ENCODE assay signal across 1 cellular context in the genomic region with DNA sequence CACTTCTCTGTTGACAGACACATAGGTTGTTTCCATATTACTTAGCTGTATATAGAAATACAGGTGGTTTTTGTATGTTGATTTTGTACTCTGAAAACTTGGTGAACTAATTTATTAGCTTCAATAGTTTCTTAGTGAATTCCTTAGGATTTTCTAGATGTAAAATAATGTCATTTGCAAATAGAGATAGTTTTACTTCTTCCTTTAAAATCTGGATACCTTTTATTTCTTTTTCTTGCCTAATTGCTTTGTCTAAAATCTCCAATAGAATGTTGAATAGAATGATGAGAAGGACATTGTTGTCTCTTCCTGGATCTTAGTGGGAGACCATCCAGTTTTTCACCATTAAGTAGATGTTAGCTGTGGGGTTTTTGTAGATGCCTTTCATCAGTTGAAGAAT.
TF ChIP-seq lines count a peak whose summit lies in the region.

No MANE protein-coding gene starts in this region.

TF ChIP-seq in GM23338, 12 proteins besides CTCF, POLR2A, EP300 and RAD21 (continued from another document):
- TF ChIP-seq, protein P1, sequence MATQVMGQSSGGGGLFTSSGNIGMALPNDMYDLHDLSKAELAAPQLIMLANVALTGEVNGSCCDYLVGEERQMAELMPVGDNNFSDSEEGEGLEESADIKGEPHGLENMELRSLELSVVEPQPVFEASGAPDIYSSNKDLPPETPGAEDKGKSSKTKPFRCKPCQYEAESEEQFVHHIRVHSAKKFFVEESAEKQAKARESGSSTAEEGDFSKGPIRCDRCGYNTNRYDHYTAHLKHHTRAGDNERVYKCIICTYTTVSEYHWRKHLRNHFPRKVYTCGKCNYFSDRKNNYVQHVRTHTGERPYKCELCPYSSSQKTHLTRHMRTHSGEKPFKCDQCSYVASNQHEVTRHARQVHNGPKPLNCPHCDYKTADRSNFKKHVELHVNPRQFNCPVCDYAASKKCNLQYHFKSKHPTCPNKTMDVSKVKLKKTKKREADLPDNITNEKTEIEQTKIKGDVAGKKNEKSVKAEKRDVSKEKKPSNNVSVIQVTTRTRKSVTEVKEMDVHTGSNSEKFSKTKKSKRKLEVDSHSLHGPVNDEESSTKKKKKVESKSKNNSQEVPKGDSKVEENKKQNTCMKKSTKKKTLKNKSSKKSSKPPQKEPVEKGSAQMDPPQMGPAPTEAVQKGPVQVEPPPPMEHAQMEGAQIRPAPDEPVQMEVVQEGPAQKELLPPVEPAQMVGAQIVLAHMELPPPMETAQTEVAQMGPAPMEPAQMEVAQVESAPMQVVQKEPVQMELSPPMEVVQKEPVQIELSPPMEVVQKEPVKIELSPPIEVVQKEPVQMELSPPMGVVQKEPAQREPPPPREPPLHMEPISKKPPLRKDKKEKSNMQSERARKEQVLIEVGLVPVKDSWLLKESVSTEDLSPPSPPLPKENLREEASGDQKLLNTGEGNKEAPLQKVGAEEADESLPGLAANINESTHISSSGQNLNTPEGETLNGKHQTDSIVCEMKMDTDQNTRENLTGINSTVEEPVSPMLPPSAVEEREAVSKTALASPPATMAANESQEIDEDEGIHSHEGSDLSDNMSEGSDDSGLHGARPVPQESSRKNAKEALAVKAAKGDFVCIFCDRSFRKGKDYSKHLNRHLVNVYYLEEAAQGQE (IDR thresholded peaks at IDR 0.05; ENCODE audit: unreplicated experiment): no peak
- TF ChIP-seq JUNB (IDR thresholded peaks at IDR 0.05; ENCODE audit: unreplicated experiment) (no peak), EZH2phosphoT487 (IDR thresholded peaks at IDR 0.05; ENCODE audit: unreplicated experiment) (no peak), ZNF331 (CRISPR knock-in tag; IDR thresholded peaks at IDR 0.05; ENCODE audit: low read depth) (no peak), ZNF114 (CRISPR knock-in tag; IDR thresholded peaks at IDR 0.05) (no peak), NANOG (IDR thresholded peaks at IDR 0.05; ENCODE audit: borderline replicate concordance) (no peak)
- TF ChIP-seq, protein P2, sequence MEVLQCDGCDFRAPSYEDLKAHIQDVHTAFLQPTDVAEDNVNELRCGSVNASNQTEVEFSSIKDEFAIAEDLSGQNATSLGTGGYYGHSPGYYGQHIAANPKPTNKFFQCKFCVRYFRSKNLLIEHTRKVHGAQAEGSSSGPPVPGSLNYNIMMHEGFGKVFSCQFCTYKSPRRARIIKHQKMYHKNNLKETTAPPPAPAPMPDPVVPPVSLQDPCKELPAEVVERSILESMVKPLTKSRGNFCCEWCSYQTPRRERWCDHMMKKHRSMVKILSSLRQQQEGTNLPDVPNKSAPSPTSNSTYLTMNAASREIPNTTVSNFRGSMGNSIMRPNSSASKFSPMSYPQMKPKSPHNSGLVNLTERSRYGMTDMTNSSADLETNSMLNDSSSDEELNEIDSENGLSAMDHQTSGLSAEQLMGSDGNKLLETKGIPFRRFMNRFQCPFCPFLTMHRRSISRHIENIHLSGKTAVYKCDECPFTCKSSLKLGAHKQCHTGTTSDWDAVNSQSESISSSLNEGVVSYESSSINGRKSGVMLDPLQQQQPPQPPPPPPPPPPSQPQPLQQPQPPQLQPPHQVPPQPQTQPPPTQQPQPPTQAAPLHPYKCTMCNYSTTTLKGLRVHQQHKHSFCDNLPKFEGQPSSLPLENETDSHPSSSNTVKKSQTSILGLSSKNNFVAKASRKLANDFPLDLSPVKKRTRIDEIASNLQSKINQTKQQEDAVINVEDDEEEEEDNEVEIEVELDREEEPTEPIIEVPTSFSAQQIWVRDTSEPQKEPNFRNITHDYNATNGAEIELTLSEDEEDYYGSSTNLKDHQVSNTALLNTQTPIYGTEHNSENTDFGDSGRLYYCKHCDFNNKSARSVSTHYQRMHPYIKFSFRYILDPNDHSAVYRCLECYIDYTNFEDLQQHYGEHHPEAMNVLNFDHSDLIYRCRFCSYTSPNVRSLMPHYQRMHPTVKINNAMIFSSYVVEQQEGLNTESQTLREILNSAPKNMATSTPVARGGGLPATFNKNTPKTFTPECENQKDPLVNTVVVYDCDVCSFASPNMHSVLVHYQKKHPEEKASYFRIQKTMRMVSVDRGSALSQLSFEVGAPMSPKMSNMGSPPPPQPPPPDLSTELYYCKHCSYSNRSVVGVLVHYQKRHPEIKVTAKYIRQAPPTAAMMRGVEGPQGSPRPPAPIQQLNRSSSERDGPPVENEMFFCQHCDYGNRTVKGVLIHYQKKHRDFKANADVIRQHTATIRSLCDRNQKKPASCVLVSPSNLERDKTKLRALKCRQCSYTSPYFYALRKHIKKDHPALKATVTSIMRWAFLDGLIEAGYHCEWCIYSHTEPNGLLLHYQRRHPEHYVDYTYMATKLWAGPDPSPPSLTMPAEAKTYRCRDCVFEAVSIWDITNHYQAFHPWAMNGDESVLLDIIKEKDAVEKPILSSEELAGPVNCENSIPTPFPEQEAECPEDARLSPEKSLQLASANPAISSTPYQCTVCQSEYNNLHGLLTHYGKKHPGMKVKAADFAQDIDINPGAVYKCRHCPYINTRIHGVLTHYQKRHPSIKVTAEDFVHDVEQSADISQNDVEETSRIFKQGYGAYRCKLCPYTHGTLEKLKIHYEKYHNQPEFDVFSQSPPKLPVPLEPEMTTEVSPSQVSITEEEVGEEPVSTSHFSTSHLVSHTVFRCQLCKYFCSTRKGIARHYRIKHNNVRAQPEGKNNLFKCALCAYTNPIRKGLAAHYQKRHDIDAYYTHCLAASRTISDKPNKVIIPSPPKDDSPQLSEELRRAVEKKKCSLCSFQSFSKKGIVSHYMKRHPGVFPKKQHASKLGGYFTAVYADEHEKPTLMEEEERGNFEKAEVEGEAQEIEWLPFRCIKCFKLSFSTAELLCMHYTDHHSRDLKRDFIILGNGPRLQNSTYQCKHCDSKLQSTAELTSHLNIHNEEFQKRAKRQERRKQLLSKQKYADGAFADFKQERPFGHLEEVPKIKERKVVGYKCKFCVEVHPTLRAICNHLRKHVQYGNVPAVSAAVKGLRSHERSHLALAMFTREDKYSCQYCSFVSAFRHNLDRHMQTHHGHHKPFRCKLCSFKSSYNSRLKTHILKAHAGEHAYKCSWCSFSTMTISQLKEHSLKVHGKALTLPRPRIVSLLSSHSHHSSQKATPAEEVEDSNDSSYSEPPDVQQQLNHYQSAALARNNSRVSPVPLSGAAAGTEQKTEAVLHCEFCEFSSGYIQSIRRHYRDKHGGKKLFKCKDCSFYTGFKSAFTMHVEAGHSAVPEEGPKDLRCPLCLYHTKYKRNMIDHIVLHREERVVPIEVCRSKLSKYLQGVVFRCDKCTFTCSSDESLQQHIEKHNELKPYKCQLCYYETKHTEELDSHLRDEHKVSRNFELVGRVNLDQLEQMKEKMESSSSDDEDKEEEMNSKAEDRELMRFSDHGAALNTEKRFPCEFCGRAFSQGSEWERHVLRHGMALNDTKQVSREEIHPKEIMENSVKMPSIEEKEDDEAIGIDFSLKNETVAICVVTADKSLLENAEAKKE (CRISPR knock-in tag; IDR thresholded peaks at IDR 0.05): no peak
